ENCODE assay signal across 28 cellular contexts in genomic region chr7:69605070-69605469, GRCh38. TPM values are rescaled to one million over a fixed set of nuclear protein-coding genes. Genes with fewer than 3 reads are reported as not detected.
DNase-seq lines count a peak whose midpoint lies in the region; ATAC-seq and TF ChIP-seq lines count a peak whose summit lies in the region.
"Had no signal": no experiment of that assay in that cellular context is flagged by ENCODE, and none has a peak within 500 bp of the region (broad histone marks: within the 10 kb centered on the region; RNA-seq: fewer than 3 reads in every experiment).

No MANE protein-coding gene starts in this region.

- POLR2A ChIA-PET in WTC11 (lab: Charles Lee) = no interaction called here

- DNase-seq in NCI-H2171 treated with DMSO at 0.1 percent for 48 hours (lab: John Stamatoyannopoulos, UW) = peak; percentile 32
- no peak for DNase-seq in NCI-H2171 (lab: John Stamatoyannopoulos, UW)
- DNase-seq in left kidney (ENCODE audit: low read depth, low spot score) = peak; percentile 69
- DNase-seq in GM03348 (ENCODE audit: low spot score) = no peak
- DNase-seq in WTC11 (ENCODE audit: low spot score) = no peak
- DNase-seq: 8988T; ACHN; CD4-positive, alpha-beta T cell; COR-L47; DMS79 treated with DMSO at 0.1 percent for 48 hours; GM23248; H9; HFFc6; KBM-7; MM.1S; NCI-H1048; NCI-H1694; NCI-H2029 treated with DMSO at 0.1 percent for 48 hours; NCI-H226; NCI-H510A treated with DMSO at 0.1 percent for 48 hours; NCI-H748 treated with DMSO at 0.1 percent for 48 hours; NK-92 treated with Interleukin-12 subunit alpha and Interleukin-12 subunit beta, amount 100 ng/mL, for 24 hours; Right ventricle myocardium superior; RPMI8226; T-helper 1 cell had no signal

- H3K9me3 ChIP-seq in Loucy (ENCODE audit: insufficient read depth, low read depth, low read length) = no peaks in the 10 kb centered on the region
- H3K9me3 ChIP-seq: SJSA1 had no signal

- H2AFZ ChIP-seq in Loucy (ENCODE audit: low read length) = no peak overlapping the region
- H2AFZ ChIP-seq: GM23248 had no signal

- H3K9ac ChIP-seq in Loucy (ENCODE audit: low read depth, low read length, poor library complexity, severe bottlenecking) = no peak overlapping the region
- H3K9ac ChIP-seq: GM23248 had no signal

- no peaks in the 10 kb centered on the region for H3K27me3 Mint-ChIP-seq in WTC11 (ENCODE audit: low read depth)

- peak overlapping the region; percentile 77 for H3K4me2 ChIP-seq in Loucy (ENCODE audit: low read depth, low read length, poor library complexity, severe bottlenecking)

- H4K20me1 ChIP-seq in Loucy (ENCODE audit: insufficient read depth, low read length, poor library complexity, severe bottlenecking) = peaks cover 77% of the 10 kb centered on the region

- ATAC-seq in GM21576 (IDR thresholded peaks at IDR 0.05; ENCODE audit: unreplicated experiment) (no peak), WTC11 (no peak)

- no peaks in the 10 kb centered on the region for H3K36me3 ChIP-seq in Loucy (ENCODE audit: insufficient read depth, low read length)
- H3K36me3 ChIP-seq: SJSA1 had no signal

- no peaks in the 10 kb centered on the region for H3K36me3 Mint-ChIP-seq in WTC11

- no peaks in the 10 kb centered on the region for H3K9me3 Mint-ChIP-seq in WTC11
- H3K9me3 Mint-ChIP-seq: CD4-positive, alpha-beta T cell; H9; HFFc6 had no signal

- H3K4me1 ChIP-seq in Loucy (ENCODE audit: insufficient read depth, low read length, poor library complexity, severe bottlenecking) = peaks cover 83% of the 10 kb centered on the region
- H3K4me1 ChIP-seq: SJSA1 had no signal

- H3K4me3 ChIP-seq in Loucy (ENCODE audit: low read length, poor library complexity, severe bottlenecking) = peak overlapping the region; percentile 56
- H3K4me3 ChIP-seq: GM23248, SJSA1 had no signal

- H3K27me3 ChIP-seq in Loucy (ENCODE audit: insufficient read depth, low read length, poor library complexity, severe bottlenecking) = no peaks in the 10 kb centered on the region

- no peak overlapping the region for H3K27ac Mint-ChIP-seq in WTC11
- H3K27ac Mint-ChIP-seq: CD4-positive, alpha-beta T cell; H9; HFFc6 had no signal

- CTCF ChIA-PET in WTC11 (lab: Charles Lee) = no interaction called here

- TF ChIP-seq CTCF in Loucy (conservative IDR thresholded peaks at IDR 0.05; ENCODE audit: low read length) = no peak
- no peak for TF ChIP-seq CTCF in WTC11 (IDR thresholded peaks at IDR 0.05)

- H3K79me2 ChIP-seq in Loucy (ENCODE audit: insufficient read depth, low read length) = peaks cover 85% of the 10 kb centered on the region

- peaks cover 20% of the 10 kb centered on the region for H3K4me1 Mint-ChIP-seq in WTC11

- H3K4me3 Mint-ChIP-seq in WTC11 = no peak overlapping the region
- H3K4me3 Mint-ChIP-seq: CD4-positive, alpha-beta T cell; H9; HFFc6 had no signal

- no peaks in the 10 kb centered on the region for H3K9me2 ChIP-seq in Loucy (replicated peaks; ENCODE audit: low read depth, low read length)

- H3F3A ChIP-seq in Loucy (ENCODE audit: low read depth) = no peaks in the 10 kb centered on the region

TF ChIP-seq in WTC11, 78 proteins besides CTCF, POLR2A, EP300 and RAD21:
- TF ChIP-seq GRHL2 (CRISPR knock-in tag; IDR thresholded peaks at IDR 0.05; ENCODE audit: insufficient replicate concordance, severe bottlenecking) (no peak), PRRX2 (CRISPR knock-in tag; IDR thresholded peaks at IDR 0.05) (no peak), ZNF281 (CRISPR knock-in tag; IDR thresholded peaks at IDR 0.05) (no peak), ZNF396 (CRISPR knock-in tag; IDR thresholded peaks at IDR 0.05; ENCODE audit: borderline replicate concordance) (no peak), CREM (CRISPR knock-in tag; IDR thresholded peaks at IDR 0.05) (no peak), TEAD4 (CRISPR knock-in tag; IDR thresholded peaks at IDR 0.05) (no peak), ETV6 (CRISPR knock-in tag; IDR thresholded peaks at IDR 0.05) (no peak), PREB (CRISPR knock-in tag; IDR thresholded peaks at IDR 0.05; ENCODE audit: borderline replicate concordance) (no peak), GTF2I (CRISPR knock-in tag; conservative IDR thresholded peaks at IDR 0.05) (no peak), FOXP1 (CRISPR knock-in tag; IDR thresholded peaks at IDR 0.05; ENCODE audit: borderline replicate concordance) (no peak)
- TF ChIP-seq, protein P1, sequence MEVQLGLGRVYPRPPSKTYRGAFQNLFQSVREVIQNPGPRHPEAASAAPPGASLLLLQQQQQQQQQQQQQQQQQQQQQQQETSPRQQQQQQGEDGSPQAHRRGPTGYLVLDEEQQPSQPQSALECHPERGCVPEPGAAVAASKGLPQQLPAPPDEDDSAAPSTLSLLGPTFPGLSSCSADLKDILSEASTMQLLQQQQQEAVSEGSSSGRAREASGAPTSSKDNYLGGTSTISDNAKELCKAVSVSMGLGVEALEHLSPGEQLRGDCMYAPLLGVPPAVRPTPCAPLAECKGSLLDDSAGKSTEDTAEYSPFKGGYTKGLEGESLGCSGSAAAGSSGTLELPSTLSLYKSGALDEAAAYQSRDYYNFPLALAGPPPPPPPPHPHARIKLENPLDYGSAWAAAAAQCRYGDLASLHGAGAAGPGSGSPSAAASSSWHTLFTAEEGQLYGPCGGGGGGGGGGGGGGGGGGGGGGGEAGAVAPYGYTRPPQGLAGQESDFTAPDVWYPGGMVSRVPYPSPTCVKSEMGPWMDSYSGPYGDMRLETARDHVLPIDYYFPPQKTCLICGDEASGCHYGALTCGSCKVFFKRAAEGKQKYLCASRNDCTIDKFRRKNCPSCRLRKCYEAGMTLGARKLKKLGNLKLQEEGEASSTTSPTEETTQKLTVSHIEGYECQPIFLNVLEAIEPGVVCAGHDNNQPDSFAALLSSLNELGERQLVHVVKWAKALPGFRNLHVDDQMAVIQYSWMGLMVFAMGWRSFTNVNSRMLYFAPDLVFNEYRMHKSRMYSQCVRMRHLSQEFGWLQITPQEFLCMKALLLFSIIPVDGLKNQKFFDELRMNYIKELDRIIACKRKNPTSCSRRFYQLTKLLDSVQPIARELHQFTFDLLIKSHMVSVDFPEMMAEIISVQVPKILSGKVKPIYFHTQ (CRISPR knock-in tag; IDR thresholded peaks at IDR 0.05) = no peak
- TF ChIP-seq, protein P2, sequence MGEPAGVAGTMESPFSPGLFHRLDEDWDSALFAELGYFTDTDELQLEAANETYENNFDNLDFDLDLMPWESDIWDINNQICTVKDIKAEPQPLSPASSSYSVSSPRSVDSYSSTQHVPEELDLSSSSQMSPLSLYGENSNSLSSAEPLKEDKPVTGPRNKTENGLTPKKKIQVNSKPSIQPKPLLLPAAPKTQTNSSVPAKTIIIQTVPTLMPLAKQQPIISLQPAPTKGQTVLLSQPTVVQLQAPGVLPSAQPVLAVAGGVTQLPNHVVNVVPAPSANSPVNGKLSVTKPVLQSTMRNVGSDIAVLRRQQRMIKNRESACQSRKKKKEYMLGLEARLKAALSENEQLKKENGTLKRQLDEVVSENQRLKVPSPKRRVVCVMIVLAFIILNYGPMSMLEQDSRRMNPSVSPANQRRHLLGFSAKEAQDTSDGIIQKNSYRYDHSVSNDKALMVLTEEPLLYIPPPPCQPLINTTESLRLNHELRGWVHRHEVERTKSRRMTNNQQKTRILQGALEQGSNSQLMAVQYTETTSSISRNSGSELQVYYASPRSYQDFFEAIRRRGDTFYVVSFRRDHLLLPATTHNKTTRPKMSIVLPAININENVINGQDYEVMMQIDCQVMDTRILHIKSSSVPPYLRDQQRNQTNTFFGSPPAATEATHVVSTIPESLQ (CRISPR knock-in tag; IDR thresholded peaks at IDR 0.05) = no peak
TF ChIP-seq in WTC11: peak in this region for 0.

RNA-seq across cellular contexts. Expression of gene AUTS2, which starts 6.8 kb away (rescaled TPM):
- 49.6 to 50.8 TPM (median 50.0 TPM) in 3 replicates for total RNA-seq in WTC11 (2021)
- total RNA-seq: SJSA1 had no signal

Comparison
In these comparisons a context has a peak if more than half of its experiments do, and no peak if none do; other contexts are left out.
1. DNase-seq: peak in NCI-H2171 treated with DMSO at 0.1 percent for 48 hours (single experiment) and left kidney (single experiment); none in NCI-H2171 (single experiment), GM03348 (single experiment) and WTC11 (single experiment).